9 cellular contexts compared by ENCODE assay signal in genomic region chr1:1358433-1359201, GRCh38. TPM values are rescaled to one million over a fixed set of nuclear protein-coding genes. Genes with fewer than 3 reads are reported as not detected.
A peak's percentile ranks its signal among the peaks of the same experiment; 100 is the strongest.
DNase-seq lines count a peak whose midpoint lies in the region; ATAC-seq, FAIRE-seq and TF ChIP-seq lines count a peak whose summit lies in the region.
"Had no signal": no experiment of that assay in that cellular context is flagged by ENCODE, and none has a peak within 500 bp of the region (broad histone marks: within the 10 kb centered on the region; RNA-seq: fewer than 3 reads in every experiment).

MXRA8 (minus strand) TSS chr1:1358555; CDS start chr1:1358504, 51 bp downstream.

- 25% methylated on average over 23 of the region's 27 CpGs for WGBS in mesenchymal stem cell
- WGBS in transverse colon (ENCODE audit: low coverage in 1 of 2), 2 donors: 6% methylated on average over 12 of the region's 27 CpGs; no CpG with 5 or more reads in 1 of the 2 donors

- DNase-seq in T-helper 2 cell treated with Interferon-gamma antibody and Interleukin-4, amounts not matched to agents 5 μg/mL and 100 μg/mL, for 36 hours (ENCODE audit: low spot score): no peak
- no peak for DNase-seq in T-helper 2 cell
- DNase-seq in dorsolateral prefrontal cortex: peak in 1 of 10 donors; percentile 38
- peak; percentile 89 for DNase-seq in mesenchymal stem cell
- DNase-seq in transverse colon: peak; percentile 68
- no peak for DNase-seq in NAMALWA (ENCODE audit: low spot score)
- no peak for DNase-seq in RCC 7860 (ENCODE audit: low spot score)
- DNase-seq: NCI-H748 treated with DMSO at 0.1 percent for 48 hours had no signal

- peak within 1 kb of the TSS; percentile 97 for H3K9ac ChIP-seq in mesenchymal stem cell (ENCODE audit: low read length)

- peak within 1 kb of the TSS; percentile 92 for H2BK5ac ChIP-seq in mesenchymal stem cell (ENCODE audit: low read depth, low read length, poor library complexity, severe bottlenecking)

- peak within 1 kb of the TSS; percentile 80 to 82 for H3K14ac ChIP-seq in mesenchymal stem cell (ENCODE audit: low read length in 2 of 2)

- peak within 1 kb of the TSS; percentile 99 for H4K8ac ChIP-seq in mesenchymal stem cell (ENCODE audit: low read length)

- peaks cover 69% of the 10 kb centered on the region for H3K4me1 ChIP-seq in mesenchymal stem cell (ENCODE audit: control insufficient read depth, insufficient read depth, low read depth, low read length)
- peaks cover 17 to 71% (median 37%) of the 10 kb centered on the region in 4 donors for H3K4me1 ChIP-seq in transverse colon

- FAIRE-seq in RCC 7860 (lab: Jason Lieb, UNC): no peak

- peak within 1 kb of the TSS in 1 of 2 experiments; percentile 60 for H3K23ac ChIP-seq in mesenchymal stem cell (ENCODE audit: low read length in 2 of 2)

- H3K9me3 ChIP-seq in mesenchymal stem cell (ENCODE audit: control insufficient read depth, low read length): no peaks in the 10 kb centered on the region
- no peaks in the 10 kb centered on the region for H3K9me3 ChIP-seq in transverse colon

- peak within 1 kb of the TSS; percentile 100 for H2BK120ac ChIP-seq in mesenchymal stem cell (ENCODE audit: low read depth, low read length)

- H3K4me3 Mint-ChIP-seq in T-helper 2 cell treated with Interferon-gamma antibody and Interleukin-4, amounts not matched to agents 5 μg/mL and 100 μg/mL, for 36 hours: peak within 1 kb of the TSS; percentile 12

- H3K4me3 ChIP-seq in dorsolateral prefrontal cortex (peak within 1 kb of the TSS in 46 of 59 donors; percentile 5 to 58 (median 36)), mesenchymal stem cell (ENCODE audit: insufficient read depth in 1 of 2, low read depth in 1 of 2, low read length in 2 of 2) (peak within 1 kb of the TSS; percentile 64 to 93), transverse colon (peak within 1 kb of the TSS; percentile 19 to 54 (median 40))

- peaks cover 12 to 25% of the 10 kb centered on the region in 2 experiments for H3K36me3 ChIP-seq in mesenchymal stem cell (ENCODE audit: control insufficient read depth in 1 of 2, insufficient read depth in 2 of 2, low read depth in 1 of 2, low read length in 2 of 2)
- H3K36me3 ChIP-seq in transverse colon: no peaks in the 10 kb centered on the region

- H3K18ac ChIP-seq in mesenchymal stem cell (ENCODE audit: low read depth in 1 of 2, low read length in 2 of 2): peak within 1 kb of the TSS; percentile 99

- H2AK5ac ChIP-seq in mesenchymal stem cell (ENCODE audit: low read length, severe bottlenecking): peak within 1 kb of the TSS; percentile 98

- intact Hi-C loops in dorsolateral prefrontal cortex (cut with DNase I): no loop called here
- intact Hi-C loops in transverse colon (cut with DNase I; ENCODE audit: low total_unique reads): no loop called here

- H3K79me1 ChIP-seq in mesenchymal stem cell (replicated peaks; ENCODE audit: low read length, poor library complexity, severe bottlenecking): peaks cover 2% of the 10 kb centered on the region

- H3K27ac Mint-ChIP-seq in T-helper 2 cell treated with Interferon-gamma antibody and Interleukin-4, amounts not matched to agents 5 μg/mL and 100 μg/mL, for 36 hours: no peak within 1 kb of the TSS

- TF ChIP-seq EP300 in transverse colon (IDR thresholded peaks at IDR 0.05; ENCODE audit: low read depth): no peak

- peaks cover 0 to 50% (median 9%) of the 10 kb centered on the region in 45 donors for H3K27me3 ChIP-seq in dorsolateral prefrontal cortex
- H3K27me3 ChIP-seq in mesenchymal stem cell (ENCODE audit: control insufficient read depth in 1 of 2, insufficient read depth in 1 of 2, low read length in 2 of 2): no peaks in the 10 kb centered on the region
- peaks cover 61% of the 10 kb centered on the region for H3K27me3 ChIP-seq in transverse colon

- H3K27ac ChIP-seq in dorsolateral prefrontal cortex: peak within 1 kb of the TSS in 39 of 59 donors; percentile 2 to 88 (median 49)
- H3K27ac ChIP-seq in mesenchymal stem cell (ENCODE audit: low read length, poor library complexity, severe bottlenecking): peak within 1 kb of the TSS; percentile 98
- H3K27ac ChIP-seq in transverse colon: peak within 1 kb of the TSS; percentile 86 to 92 (median 89)

- H3K27me3 Mint-ChIP-seq in T-helper 2 cell treated with Interferon-gamma antibody and Interleukin-4, amounts not matched to agents 5 μg/mL and 100 μg/mL, for 36 hours (ENCODE audit: low read depth): peaks cover 21% of the 10 kb centered on the region

- peak within 1 kb of the TSS; percentile 72 for H3K4me2 ChIP-seq in mesenchymal stem cell (ENCODE audit: low read length, poor library complexity, severe bottlenecking)

- peak within 1 kb of the TSS; percentile 92 to 100 for H2BK12ac ChIP-seq in mesenchymal stem cell (ENCODE audit: low read length in 2 of 2)

- no peak for ATAC-seq in GM18870 (IDR thresholded peaks at IDR 0.05; ENCODE audit: unreplicated experiment)

- H2BK15ac ChIP-seq in mesenchymal stem cell (ENCODE audit: low read depth, poor library complexity, severe bottlenecking): peak within 1 kb of the TSS; percentile 100

- in situ Hi-C loops in transverse colon (cut with MboI; ENCODE audit: low pct_ligation_motif_present in 1 of 4, low pct_unique_long_range_greater_than_20kb in 1 of 4, low sequenced_read_pairs in 3 of 4): no loop called here

- peak within 1 kb of the TSS; percentile 93 to 100 for H3K4ac ChIP-seq in mesenchymal stem cell (ENCODE audit: low read depth in 1 of 2, low read length in 2 of 2)

- no peak for TF ChIP-seq CTCF in dorsolateral prefrontal cortex (IDR thresholded peaks at IDR 0.05 in 54 of 56, conservative IDR thresholded peaks at IDR 0.05 in 2 of 56; ENCODE audit: low read depth in 1 of 56, partially characterized antibody in 56 of 56)
- TF ChIP-seq CTCF in transverse colon (IDR thresholded peaks at IDR 0.05): no peak

- no peak within 1 kb of the TSS for H2AFZ ChIP-seq in mesenchymal stem cell (ENCODE audit: low read depth, low read length)

- H3K9me3 Mint-ChIP-seq in T-helper 2 cell treated with Interferon-gamma antibody and Interleukin-4, amounts not matched to agents 5 μg/mL and 100 μg/mL, for 36 hours: no peaks in the 10 kb centered on the region

- H3K4me1 Mint-ChIP-seq in T-helper 2 cell treated with Interferon-gamma antibody and Interleukin-4, amounts not matched to agents 5 μg/mL and 100 μg/mL, for 36 hours (ENCODE audit: low read depth): peaks cover 13% of the 10 kb centered on the region

- peak within 1 kb of the TSS; percentile 100 for H4K91ac ChIP-seq in mesenchymal stem cell (ENCODE audit: low read length)

- no peaks in the 10 kb centered on the region for H3K36me3 Mint-ChIP-seq in T-helper 2 cell treated with Interferon-gamma antibody and Interleukin-4, amounts not matched to agents 5 μg/mL and 100 μg/mL, for 36 hours (ENCODE audit: low read depth)

- peak; percentile 33 for TF ChIP-seq POLR2A in transverse colon (IDR thresholded peaks at IDR 0.05)

RNA-seq across cellular contexts. Expression of gene MXRA8, which starts in this region (rescaled TPM):
- total RNA-seq in dorsolateral prefrontal cortex (10 to 100 TPM in 29 of 120 experiments, 1 to 10 TPM in 91; 3.2 to 23.7 (median 7.3) TPM), transverse colon (100 to 1,000 TPM in 1 of 4 donors, 10 to 100 TPM in 3; 31.1 to 145 (median 57.1) TPM)
- polyA plus RNA-seq in mesenchymal stem cell (2013, experiment 1 of 2): 282 TPM
- polyA plus RNA-seq in mesenchymal stem cell (2013, experiment 2 of 2): 274 TPM

Comparison
In these comparisons a context has a peak if more than half of its experiments do, and no peak if none do; other contexts are left out.
1. DNase-seq: peak in mesenchymal stem cell (single experiment) and transverse colon (single experiment); none in T-helper 2 cell treated with Interferon-gamma antibody and Interleukin-4, amounts not matched to agents 5 μg/mL and 100 μg/mL, for 36 hours (single experiment), T-helper 2 cell (0 of 5), NAMALWA (single experiment) and RCC 7860 (single experiment).
2. Peak in every context shown above with its lines, with median percentiles within 50 percentile points of each other: H3K27ac ChIP-seq and H3K4me3 ChIP-seq.